ENCODE assay signal across 28 cellular contexts in the genomic region with DNA sequence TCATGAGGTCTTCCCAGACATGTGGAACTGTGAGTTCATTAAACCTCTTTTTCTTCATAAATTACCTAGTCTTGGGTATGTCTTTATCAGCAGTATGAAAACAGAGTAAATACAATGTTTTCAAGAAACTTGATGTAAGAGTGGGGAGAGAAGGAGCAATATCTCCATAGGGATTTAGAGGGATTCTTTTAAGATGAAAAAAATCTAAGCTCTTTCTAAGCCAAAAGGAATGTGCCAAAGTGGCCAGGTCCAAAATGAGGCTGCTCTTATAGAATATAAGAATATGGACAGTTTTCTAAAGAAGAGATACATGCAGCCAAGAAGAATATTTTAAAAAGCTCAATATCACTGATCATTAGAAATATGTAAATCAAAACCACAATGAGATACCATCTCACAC.
"Had no signal": no experiment of that assay in that cellular context is flagged by ENCODE, and none has a peak within 500 bp of the region (broad histone marks: within the 10 kb centered on the region; RNA-seq: fewer than 3 reads in every experiment).

No MANE protein-coding gene starts in this region.

- H3K27ac ChIP-seq: body of pancreas, epithelial cell of prostate, esophagus squamous epithelium, gastroesophageal sphincter, heart right ventricle, VCaP had no signal

- H3K27me3 ChIP-seq: body of pancreas, gastroesophageal sphincter had no signal

- H3K36me3 ChIP-seq: esophagus squamous epithelium, gastroesophageal sphincter, heart right ventricle had no signal

- H3K9me3 ChIP-seq: body of pancreas, esophagus squamous epithelium, gastroesophageal sphincter, heart right ventricle had no signal

- H3K4me3 ChIP-seq: body of pancreas, esophagus squamous epithelium, gastroesophageal sphincter, heart right ventricle had no signal

- DNase-seq: activated CD4-positive, alpha-beta memory T cell treated with anti-CD3 and anti-CD28 coated beads, Interleukin-2, amount 10 ng/mL, durations not matched to agents 7 days and 5 days; activated CD4-positive, alpha-beta T cell treated with anti-CD3 and anti-CD28 coated beads for 1 hour; activated CD4-positive, alpha-beta T cell treated with anti-CD3 and anti-CD28 coated beads for 4 hours; activated CD4-positive, alpha-beta T cell treated with anti-CD3 and anti-CD28 coated beads, Interleukin-2, amount 10 ng/mL, durations not matched to agents 7 days and 5 days; activated CD4-positive, alpha-beta T cell treated with anti-CD3 and anti-CD28 coated beads, Interleukin-2, amount 50 U/mL, for 4 hours; activated CD8-positive, alpha-beta memory T cell treated with anti-CD3 and anti-CD28 coated beads, Interleukin-2, amount 50 U/mL, for 48 hours; activated gamma-delta T cell; activated naive CD4-positive, alpha-beta T cell; activated naive CD4-positive, alpha-beta T cell treated with anti-CD3 and anti-CD28 coated beads, Interleukin-2, amount 10 ng/mL, durations not matched to agents 7 days and 5 days; activated naive CD8-positive, alpha-beta T cell treated with anti-CD3 and anti-CD28 coated beads, Interleukin-2, amount 10 ng/mL, durations not matched to agents 7 days and 5 days; activated T-cell treated with anti-CD3 and anti-CD28 coated beads for 4 hours; activated T-cell treated with anti-CD3 and anti-CD28 coated beads, Interleukin-2, amount 50 U/mL, for 24 hours; activated T-cell treated with anti-CD3 and anti-CD28 coated beads, Interleukin-2, amount 50 U/mL, for 72 hours; amygdala; aorta; body of pancreas; caudate nucleus; cortex of kidney; effector CD8-positive, alpha-beta T cell; esophagus squamous epithelium; foreskin melanocyte; heart right ventricle; T-helper 2 cell had no signal

- H3K4me1 ChIP-seq: heart right ventricle had no signal

- ATAC-seq: activated naive CD4-positive, alpha-beta T cell treated with anti-CD3 and anti-CD28 coated beads, Interleukin-2, amount 50 U/mL, for 72 hours; activated T-cell treated with anti-CD3 and anti-CD28 coated beads, Interleukin-2, amount 50 U/mL, for 72 hours; body of pancreas; gastroesophageal sphincter; heart right ventricle; WTC11 had no signal
